In the genomic region with DNA sequence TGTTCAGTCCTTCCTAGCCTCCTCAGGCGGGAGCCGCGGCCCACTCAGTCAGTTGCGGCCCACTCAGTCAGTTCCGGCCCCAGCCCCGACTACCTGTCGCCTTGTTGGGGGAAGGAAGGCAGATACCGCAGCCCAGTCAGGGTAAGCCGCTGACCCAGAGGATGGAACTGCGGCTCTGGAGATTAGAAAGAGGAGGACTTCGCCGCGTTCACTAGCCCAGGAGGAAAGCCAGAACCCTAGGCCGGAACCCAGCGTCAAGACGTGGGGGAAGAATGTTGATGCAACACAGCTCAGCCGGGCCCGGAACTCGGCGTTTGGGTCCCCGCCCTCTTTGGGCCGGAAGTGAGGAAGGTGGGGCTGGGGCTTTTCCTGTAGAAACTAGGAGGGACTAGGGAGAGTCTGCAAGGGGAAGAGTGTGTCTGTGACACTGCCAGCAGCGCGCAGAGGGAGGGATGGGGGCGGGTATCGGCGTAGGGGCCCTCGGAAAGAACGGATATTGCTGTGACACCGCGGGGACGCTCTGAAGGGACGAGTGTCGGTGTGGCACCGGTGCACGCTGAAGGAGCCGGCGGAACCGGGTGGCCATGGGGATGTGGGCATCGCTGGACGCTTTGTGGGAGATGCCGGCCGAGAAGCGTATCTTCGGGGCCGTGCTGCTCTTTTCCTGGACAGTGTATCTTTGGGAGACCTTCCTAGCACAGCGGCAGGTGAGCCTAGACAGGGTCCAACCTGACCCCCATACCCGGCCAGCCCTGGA, we compare ENCODE assay signal across 1 cellular context.
TF ChIP-seq lines count a peak whose summit lies in the region.

A gene (plus strand): TSS at position 549 of the 757 bp plus-strand sequence. CDS start 36 bp downstream, at position 585.

TF ChIP-seq in HCT116, 20 proteins besides CTCF, POLR2A, EP300 and RAD21 (continued from another document):
- TF ChIP-seq POLR2AphosphoS5 (IDR thresholded peaks at IDR 0.05; ENCODE audit: low read depth, low read length): peak; percentile 93
- TF ChIP-seq, protein P1, sequence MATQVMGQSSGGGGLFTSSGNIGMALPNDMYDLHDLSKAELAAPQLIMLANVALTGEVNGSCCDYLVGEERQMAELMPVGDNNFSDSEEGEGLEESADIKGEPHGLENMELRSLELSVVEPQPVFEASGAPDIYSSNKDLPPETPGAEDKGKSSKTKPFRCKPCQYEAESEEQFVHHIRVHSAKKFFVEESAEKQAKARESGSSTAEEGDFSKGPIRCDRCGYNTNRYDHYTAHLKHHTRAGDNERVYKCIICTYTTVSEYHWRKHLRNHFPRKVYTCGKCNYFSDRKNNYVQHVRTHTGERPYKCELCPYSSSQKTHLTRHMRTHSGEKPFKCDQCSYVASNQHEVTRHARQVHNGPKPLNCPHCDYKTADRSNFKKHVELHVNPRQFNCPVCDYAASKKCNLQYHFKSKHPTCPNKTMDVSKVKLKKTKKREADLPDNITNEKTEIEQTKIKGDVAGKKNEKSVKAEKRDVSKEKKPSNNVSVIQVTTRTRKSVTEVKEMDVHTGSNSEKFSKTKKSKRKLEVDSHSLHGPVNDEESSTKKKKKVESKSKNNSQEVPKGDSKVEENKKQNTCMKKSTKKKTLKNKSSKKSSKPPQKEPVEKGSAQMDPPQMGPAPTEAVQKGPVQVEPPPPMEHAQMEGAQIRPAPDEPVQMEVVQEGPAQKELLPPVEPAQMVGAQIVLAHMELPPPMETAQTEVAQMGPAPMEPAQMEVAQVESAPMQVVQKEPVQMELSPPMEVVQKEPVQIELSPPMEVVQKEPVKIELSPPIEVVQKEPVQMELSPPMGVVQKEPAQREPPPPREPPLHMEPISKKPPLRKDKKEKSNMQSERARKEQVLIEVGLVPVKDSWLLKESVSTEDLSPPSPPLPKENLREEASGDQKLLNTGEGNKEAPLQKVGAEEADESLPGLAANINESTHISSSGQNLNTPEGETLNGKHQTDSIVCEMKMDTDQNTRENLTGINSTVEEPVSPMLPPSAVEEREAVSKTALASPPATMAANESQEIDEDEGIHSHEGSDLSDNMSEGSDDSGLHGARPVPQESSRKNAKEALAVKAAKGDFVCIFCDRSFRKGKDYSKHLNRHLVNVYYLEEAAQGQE (IDR thresholded peaks at IDR 0.05; ENCODE audit: low read depth): no peak
- TF ChIP-seq EZH2phosphoT487 (IDR thresholded peaks at IDR 0.05; ENCODE audit: borderline replicate concordance): no peak
- peak; percentile 83 for TF ChIP-seq YY1 (IDR thresholded peaks at IDR 0.05; ENCODE audit: extremely low read depth, insufficient replicate concordance, low read depth, low read length)
- peak; percentile 81 for TF ChIP-seq EGR1 (IDR thresholded peaks at IDR 0.05; ENCODE audit: low read depth)
- peak; percentile 100 for TF ChIP-seq CBX3 (IDR thresholded peaks at IDR 0.05; ENCODE audit: low read depth)
